Comparison of ENCODE assay signal across 2 cellular contexts in the genomic region with DNA sequence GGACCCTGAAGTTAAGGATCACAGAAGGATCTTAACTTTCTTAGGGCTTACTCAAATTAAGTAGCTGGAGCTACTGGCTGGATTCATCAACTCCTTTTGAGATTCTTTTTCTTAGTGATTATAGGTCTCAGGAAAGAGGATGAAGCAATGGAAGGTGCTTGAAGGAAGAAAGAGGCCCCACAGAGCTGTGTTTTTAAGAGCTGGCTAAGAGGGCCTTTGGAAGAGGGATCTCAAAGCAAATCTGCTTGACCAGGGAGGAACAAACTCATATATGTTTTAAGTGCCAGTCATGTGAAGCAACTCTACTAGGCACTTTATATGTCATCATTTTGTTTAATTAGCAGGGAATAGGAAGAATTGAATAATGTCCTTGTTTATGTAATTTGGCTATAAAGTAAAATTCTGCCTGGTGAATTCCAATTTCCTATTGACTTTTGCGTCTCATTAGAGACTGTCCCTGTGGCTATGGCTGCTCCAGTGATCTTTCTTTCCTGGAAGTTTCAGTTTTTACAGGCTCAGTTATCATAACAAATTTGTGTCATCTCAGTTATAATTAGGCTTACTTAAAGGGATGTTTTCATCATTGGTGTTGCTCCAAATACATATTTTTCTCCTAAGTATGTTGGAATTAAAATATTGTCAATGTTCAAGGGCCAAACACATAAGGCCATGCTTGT.
TF ChIP-seq lines count a peak whose summit lies in the region.

No MANE protein-coding gene starts in this region.

TF ChIP-seq in SK-N-SH, 30 proteins besides CTCF, POLR2A, EP300 and RAD21 (continued from another document):
- TF ChIP-seq ELF1 (IDR thresholded peaks at IDR 0.05) (no peak), SMC3 (IDR thresholded peaks at IDR 0.05; ENCODE audit: low read depth, low read length) (no peak), EZH2phosphoT487 (IDR thresholded peaks at IDR 0.05; ENCODE audit: borderline replicate concordance, low read depth) (no peak)
- TF ChIP-seq, protein P1, sequence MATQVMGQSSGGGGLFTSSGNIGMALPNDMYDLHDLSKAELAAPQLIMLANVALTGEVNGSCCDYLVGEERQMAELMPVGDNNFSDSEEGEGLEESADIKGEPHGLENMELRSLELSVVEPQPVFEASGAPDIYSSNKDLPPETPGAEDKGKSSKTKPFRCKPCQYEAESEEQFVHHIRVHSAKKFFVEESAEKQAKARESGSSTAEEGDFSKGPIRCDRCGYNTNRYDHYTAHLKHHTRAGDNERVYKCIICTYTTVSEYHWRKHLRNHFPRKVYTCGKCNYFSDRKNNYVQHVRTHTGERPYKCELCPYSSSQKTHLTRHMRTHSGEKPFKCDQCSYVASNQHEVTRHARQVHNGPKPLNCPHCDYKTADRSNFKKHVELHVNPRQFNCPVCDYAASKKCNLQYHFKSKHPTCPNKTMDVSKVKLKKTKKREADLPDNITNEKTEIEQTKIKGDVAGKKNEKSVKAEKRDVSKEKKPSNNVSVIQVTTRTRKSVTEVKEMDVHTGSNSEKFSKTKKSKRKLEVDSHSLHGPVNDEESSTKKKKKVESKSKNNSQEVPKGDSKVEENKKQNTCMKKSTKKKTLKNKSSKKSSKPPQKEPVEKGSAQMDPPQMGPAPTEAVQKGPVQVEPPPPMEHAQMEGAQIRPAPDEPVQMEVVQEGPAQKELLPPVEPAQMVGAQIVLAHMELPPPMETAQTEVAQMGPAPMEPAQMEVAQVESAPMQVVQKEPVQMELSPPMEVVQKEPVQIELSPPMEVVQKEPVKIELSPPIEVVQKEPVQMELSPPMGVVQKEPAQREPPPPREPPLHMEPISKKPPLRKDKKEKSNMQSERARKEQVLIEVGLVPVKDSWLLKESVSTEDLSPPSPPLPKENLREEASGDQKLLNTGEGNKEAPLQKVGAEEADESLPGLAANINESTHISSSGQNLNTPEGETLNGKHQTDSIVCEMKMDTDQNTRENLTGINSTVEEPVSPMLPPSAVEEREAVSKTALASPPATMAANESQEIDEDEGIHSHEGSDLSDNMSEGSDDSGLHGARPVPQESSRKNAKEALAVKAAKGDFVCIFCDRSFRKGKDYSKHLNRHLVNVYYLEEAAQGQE (IDR thresholded peaks at IDR 0.05; ENCODE audit: low read depth, low read length), result no peak

TF ChIP-seq in SK-N-SH treated with all-trans-retinoic acid at 6 μM for 48 hours, 23 proteins besides CTCF, POLR2A, EP300 and RAD21 (continued from another document):
- TF ChIP-seq, protein P2, sequence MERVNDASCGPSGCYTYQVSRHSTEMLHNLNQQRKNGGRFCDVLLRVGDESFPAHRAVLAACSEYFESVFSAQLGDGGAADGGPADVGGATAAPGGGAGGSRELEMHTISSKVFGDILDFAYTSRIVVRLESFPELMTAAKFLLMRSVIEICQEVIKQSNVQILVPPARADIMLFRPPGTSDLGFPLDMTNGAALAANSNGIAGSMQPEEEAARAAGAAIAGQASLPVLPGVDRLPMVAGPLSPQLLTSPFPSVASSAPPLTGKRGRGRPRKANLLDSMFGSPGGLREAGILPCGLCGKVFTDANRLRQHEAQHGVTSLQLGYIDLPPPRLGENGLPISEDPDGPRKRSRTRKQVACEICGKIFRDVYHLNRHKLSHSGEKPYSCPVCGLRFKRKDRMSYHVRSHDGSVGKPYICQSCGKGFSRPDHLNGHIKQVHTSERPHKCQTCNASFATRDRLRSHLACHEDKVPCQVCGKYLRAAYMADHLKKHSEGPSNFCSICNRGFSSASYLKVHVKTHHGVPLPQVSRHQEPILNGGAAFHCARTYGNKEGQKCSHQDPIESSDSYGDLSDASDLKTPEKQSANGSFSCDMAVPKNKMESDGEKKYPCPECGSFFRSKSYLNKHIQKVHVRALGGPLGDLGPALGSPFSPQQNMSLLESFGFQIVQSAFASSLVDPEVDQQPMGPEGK (CRISPR knock-in tag; IDR thresholded peaks at IDR 0.05; ENCODE audit: borderline replicate concordance), result no peak
- no peak for TF ChIP-seq ZNF70 (CRISPR knock-in tag; IDR thresholded peaks at IDR 0.05)
- TF ChIP-seq, protein P3, sequence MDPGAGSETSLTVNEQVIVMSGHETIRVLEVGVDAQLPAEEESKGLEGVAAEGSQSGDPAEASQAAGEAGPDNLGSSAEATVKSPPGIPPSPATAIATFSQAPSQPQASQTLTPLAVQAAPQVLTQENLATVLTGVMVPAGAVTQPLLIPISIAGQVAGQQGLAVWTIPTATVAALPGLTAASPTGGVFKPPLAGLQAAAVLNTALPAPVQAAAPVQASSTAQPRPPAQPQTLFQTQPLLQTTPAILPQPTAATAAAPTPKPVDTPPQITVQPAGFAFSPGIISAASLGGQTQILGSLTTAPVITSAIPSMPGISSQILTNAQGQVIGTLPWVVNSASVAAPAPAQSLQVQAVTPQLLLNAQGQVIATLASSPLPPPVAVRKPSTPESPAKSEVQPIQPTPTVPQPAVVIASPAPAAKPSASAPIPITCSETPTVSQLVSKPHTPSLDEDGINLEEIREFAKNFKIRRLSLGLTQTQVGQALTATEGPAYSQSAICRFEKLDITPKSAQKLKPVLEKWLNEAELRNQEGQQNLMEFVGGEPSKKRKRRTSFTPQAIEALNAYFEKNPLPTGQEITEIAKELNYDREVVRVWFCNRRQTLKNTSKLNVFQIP (CRISPR knock-in tag; IDR thresholded peaks at IDR 0.05; ENCODE audit: borderline replicate concordance, low read depth), result no peak
- TF ChIP-seq ZFP30 (CRISPR knock-in tag; IDR thresholded peaks at IDR 0.05), result no peak
- TF ChIP-seq, protein P4, sequence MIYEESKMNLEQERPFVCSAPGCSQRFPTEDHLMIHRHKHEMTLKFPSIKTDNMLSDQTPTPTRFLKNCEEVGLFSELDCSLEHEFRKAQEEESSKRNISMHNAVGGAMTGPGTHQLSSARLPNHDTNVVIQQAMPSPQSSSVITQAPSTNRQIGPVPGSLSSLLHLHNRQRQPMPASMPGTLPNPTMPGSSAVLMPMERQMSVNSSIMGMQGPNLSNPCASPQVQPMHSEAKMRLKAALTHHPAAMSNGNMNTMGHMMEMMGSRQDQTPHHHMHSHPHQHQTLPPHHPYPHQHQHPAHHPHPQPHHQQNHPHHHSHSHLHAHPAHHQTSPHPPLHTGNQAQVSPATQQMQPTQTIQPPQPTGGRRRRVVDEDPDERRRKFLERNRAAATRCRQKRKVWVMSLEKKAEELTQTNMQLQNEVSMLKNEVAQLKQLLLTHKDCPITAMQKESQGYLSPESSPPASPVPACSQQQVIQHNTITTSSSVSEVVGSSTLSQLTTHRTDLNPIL (CRISPR knock-in tag; IDR thresholded peaks at IDR 0.05; ENCODE audit: low read depth), result no peak
- no peak for TF ChIP-seq TOX (CRISPR knock-in tag; IDR thresholded peaks at IDR 0.05; ENCODE audit: borderline replicate concordance)
- TF ChIP-seq BACH2 (CRISPR knock-in tag; IDR thresholded peaks at IDR 0.05; ENCODE audit: borderline replicate concordance), result no peak
- TF ChIP-seq, protein P5, sequence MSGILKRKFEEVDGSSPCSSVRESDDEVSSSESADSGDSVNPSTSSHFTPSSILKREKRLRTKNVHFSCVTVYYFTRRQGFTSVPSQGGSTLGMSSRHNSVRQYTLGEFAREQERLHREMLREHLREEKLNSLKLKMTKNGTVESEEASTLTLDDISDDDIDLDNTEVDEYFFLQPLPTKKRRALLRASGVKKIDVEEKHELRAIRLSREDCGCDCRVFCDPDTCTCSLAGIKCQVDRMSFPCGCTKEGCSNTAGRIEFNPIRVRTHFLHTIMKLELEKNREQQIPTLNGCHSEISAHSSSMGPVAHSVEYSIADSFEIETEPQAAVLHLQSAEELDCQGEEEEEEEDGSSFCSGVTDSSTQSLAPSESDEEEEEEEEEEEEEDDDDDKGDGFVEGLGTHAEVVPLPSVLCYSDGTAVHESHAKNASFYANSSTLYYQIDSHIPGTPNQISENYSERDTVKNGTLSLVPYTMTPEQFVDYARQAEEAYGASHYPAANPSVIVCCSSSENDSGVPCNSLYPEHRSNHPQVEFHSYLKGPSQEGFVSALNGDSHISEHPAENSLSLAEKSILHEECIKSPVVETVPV (CRISPR knock-in tag; IDR thresholded peaks at IDR 0.05), result no peak
- no peak for TF ChIP-seq PPARA (CRISPR knock-in tag; IDR thresholded peaks at IDR 0.05; ENCODE audit: borderline replicate concordance)
- no peak for TF ChIP-seq GLIS3 (CRISPR knock-in tag; IDR thresholded peaks at IDR 0.05)
- no peak for TF ChIP-seq SNAI2 (CRISPR knock-in tag; IDR thresholded peaks at IDR 0.05)
- TF ChIP-seq OSR1 (CRISPR knock-in tag; IDR thresholded peaks at IDR 0.05), result no peak
- no peak for TF ChIP-seq ISL1 (CRISPR knock-in tag; IDR thresholded peaks at IDR 0.05)
- no peak for TF ChIP-seq ARNTL (CRISPR knock-in tag; IDR thresholded peaks at IDR 0.05; ENCODE audit: borderline replicate concordance, low read depth)
TF ChIP-seq in SK-N-SH treated with all-trans-retinoic acid at 6 μM for 48 hours: peak in this region for 0.
